1 cellular context compared by ENCODE assay signal in the genomic region with DNA sequence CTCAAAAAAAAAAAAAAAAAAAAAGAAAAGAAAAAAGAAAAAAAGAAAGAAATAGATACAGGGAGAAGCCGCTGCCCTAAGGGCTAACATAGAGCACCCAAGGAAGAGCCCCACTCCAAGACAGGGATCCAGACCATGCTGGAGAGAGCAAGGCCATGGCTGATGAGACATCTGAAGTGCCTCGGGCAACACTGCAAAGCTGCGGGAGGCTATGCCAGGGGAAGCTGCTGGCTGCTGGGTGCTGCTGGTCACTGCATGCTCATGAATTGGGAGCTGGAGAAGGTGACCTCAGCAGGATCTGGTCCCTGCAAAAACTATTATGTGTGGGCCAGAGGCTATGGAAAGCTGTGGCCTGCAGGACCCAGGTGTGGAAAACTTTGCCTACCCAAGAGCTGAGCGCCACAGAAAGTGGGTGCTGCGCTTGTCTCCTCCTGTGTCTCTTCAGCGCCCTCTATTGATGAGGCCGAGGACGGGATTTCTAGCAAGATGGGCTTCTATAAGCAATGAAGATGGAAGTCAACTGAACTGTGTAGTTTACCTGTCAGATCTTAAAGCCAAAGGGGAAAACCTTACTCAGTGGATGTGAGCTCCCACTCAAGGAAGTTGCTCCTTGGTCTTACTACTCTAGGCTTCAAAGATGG.
TF ChIP-seq lines count a peak whose summit lies in the region.

No MANE protein-coding gene starts in this region.

TF ChIP-seq in K562, 482 proteins besides CTCF, POLR2A, EP300 and RAD21 (continues in another document):
- no peak for TF ChIP-seq ZNF785 (CRISPR knock-in tag; IDR thresholded peaks at IDR 0.05)
- no peak for TF ChIP-seq ZNF830 (CRISPR knock-in tag; IDR thresholded peaks at IDR 0.05)
- 0 out of 2 replicates have a peak, but pooled peaks have one; percentile 13 for TF ChIP-seq L3MBTL2 (IDR thresholded peaks at IDR 0.05)
- no peak for TF ChIP-seq POLR2H (tag; IDR thresholded peaks at IDR 0.05; ENCODE audit: low read depth)
- TF ChIP-seq EHMT2 (IDR thresholded peaks at IDR 0.05): peak; percentile 47; the same call in 1 of the 2 replicates
- TF ChIP-seq RB1 (IDR thresholded peaks at IDR 0.05; ENCODE audit: low read depth): 0 out of 2 replicates have a peak, but pooled peaks have one; percentile 27
- no peak for TF ChIP-seq MEF2A (IDR thresholded peaks at IDR 0.05; ENCODE audit: control insufficient read depth, low read depth, low read length)
- peak; percentile 67; the same call in 1 of the 2 replicates for TF ChIP-seq SMARCA4 (IDR thresholded peaks at IDR 0.05)
- TF ChIP-seq SRSF3 (IDR thresholded peaks at IDR 0.05; ENCODE audit: insufficient read depth, low read length): no peak
- TF ChIP-seq, protein P1, sequence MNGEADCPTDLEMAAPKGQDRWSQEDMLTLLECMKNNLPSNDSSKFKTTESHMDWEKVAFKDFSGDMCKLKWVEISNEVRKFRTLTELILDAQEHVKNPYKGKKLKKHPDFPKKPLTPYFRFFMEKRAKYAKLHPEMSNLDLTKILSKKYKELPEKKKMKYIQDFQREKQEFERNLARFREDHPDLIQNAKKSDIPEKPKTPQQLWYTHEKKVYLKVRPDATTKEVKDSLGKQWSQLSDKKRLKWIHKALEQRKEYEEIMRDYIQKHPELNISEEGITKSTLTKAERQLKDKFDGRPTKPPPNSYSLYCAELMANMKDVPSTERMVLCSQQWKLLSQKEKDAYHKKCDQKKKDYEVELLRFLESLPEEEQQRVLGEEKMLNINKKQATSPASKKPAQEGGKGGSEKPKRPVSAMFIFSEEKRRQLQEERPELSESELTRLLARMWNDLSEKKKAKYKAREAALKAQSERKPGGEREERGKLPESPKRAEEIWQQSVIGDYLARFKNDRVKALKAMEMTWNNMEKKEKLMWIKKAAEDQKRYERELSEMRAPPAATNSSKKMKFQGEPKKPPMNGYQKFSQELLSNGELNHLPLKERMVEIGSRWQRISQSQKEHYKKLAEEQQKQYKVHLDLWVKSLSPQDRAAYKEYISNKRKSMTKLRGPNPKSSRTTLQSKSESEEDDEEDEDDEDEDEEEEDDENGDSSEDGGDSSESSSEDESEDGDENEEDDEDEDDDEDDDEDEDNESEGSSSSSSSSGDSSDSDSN (IDR thresholded peaks at IDR 0.05; ENCODE audit: borderline replicate concordance in 1 of 2, low read depth in 2 of 2, low read length in 2 of 2): no peak
- TF ChIP-seq HNRNPLL (IDR thresholded peaks at IDR 0.05; ENCODE audit: low read depth, low read length, poor library complexity, severe bottlenecking): no peak
- no peak for TF ChIP-seq CXXC5 (CRISPR knock-in tag; IDR thresholded peaks at IDR 0.05)
- no peak for TF ChIP-seq ZFPM2 (CRISPR knock-in tag; IDR thresholded peaks at IDR 0.05)
- peak; percentile 33; the same call in 1 of the 2 replicates for TF ChIP-seq SMARCE1 (IDR thresholded peaks at IDR 0.05)
- TF ChIP-seq FOS (IDR thresholded peaks at IDR 0.05; ENCODE audit: extremely low read depth, insufficient read length): no peak
- TF ChIP-seq, protein P2, sequence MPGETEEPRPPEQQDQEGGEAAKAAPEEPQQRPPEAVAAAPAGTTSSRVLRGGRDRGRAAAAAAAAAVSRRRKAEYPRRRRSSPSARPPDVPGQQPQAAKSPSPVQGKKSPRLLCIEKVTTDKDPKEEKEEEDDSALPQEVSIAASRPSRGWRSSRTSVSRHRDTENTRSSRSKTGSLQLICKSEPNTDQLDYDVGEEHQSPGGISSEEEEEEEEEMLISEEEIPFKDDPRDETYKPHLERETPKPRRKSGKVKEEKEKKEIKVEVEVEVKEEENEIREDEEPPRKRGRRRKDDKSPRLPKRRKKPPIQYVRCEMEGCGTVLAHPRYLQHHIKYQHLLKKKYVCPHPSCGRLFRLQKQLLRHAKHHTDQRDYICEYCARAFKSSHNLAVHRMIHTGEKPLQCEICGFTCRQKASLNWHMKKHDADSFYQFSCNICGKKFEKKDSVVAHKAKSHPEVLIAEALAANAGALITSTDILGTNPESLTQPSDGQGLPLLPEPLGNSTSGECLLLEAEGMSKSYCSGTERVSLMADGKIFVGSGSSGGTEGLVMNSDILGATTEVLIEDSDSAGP (CRISPR knock-in tag; IDR thresholded peaks at IDR 0.05): no peak
- TF ChIP-seq PTRF (tag; IDR thresholded peaks at IDR 0.05): no peak
- TF ChIP-seq CREM (IDR thresholded peaks at IDR 0.05; ENCODE audit: low read depth): 0 out of 2 replicates have a peak, but pooled peaks have one; percentile 19
- no peak for TF ChIP-seq OTX1 (CRISPR knock-in tag; IDR thresholded peaks at IDR 0.05)
- TF ChIP-seq SMC3 (conservative IDR thresholded peaks at IDR 0.05; ENCODE audit: insufficient read depth, low read depth, low read length): peak; percentile 26; the same call in 1 of the 2 replicates
- TF ChIP-seq, protein P3, sequence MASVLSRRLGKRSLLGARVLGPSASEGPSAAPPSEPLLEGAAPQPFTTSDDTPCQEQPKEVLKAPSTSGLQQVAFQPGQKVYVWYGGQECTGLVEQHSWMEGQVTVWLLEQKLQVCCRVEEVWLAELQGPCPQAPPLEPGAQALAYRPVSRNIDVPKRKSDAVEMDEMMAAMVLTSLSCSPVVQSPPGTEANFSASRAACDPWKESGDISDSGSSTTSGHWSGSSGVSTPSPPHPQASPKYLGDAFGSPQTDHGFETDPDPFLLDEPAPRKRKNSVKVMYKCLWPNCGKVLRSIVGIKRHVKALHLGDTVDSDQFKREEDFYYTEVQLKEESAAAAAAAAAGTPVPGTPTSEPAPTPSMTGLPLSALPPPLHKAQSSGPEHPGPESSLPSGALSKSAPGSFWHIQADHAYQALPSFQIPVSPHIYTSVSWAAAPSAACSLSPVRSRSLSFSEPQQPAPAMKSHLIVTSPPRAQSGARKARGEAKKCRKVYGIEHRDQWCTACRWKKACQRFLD (CRISPR knock-in tag; IDR thresholded peaks at IDR 0.05): no peak
- TF ChIP-seq HNRNPH1 (optimal IDR thresholded peaks at IDR 0.05; ENCODE audit: low read depth, low read length): no peak
- no peak for TF ChIP-seq ZNF134 (CRISPR knock-in tag; conservative IDR thresholded peaks at IDR 0.05)
- no peak for TF ChIP-seq BRD9 (IDR thresholded peaks at IDR 0.05; ENCODE audit: low read depth, partially characterized antibody)
- TF ChIP-seq, protein P4, sequence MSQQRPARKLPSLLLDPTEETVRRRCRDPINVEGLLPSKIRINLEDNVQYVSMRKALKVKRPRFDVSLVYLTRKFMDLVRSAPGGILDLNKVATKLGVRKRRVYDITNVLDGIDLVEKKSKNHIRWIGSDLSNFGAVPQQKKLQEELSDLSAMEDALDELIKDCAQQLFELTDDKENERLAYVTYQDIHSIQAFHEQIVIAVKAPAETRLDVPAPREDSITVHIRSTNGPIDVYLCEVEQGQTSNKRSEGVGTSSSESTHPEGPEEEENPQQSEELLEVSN (IDR thresholded peaks at IDR 0.05; ENCODE audit: borderline replicate concordance in 1 of 2, extremely low read depth in 1 of 2, insufficient read depth in 1 of 2, insufficient read length in 1 of 2, low read depth in 1 of 2, low read length in 1 of 2, poor library complexity in 1 of 2, severe bottlenecking in 1 of 2): no peak
- TF ChIP-seq CBX1 (IDR thresholded peaks at IDR 0.05; ENCODE audit: low read depth): no peak
- TF ChIP-seq, protein P5, sequence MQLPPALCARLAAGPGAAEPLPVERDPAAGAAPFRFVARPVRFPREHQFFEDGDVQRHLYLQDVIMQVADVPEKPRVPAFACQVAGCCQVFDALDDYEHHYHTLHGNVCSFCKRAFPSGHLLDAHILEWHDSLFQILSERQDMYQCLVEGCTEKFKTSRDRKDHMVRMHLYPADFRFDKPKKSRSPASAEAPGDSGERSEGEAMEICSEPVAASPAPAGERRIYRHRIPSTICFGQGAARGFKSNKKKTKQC (CRISPR knock-in tag; IDR thresholded peaks at IDR 0.05): no peak
- peak; percentile 63; the same call in 1 of the 2 replicates for TF ChIP-seq XRCC5 (IDR thresholded peaks at IDR 0.05; ENCODE audit: low read depth, low read length)
- TF ChIP-seq SMARCC2 (IDR thresholded peaks at IDR 0.05; ENCODE audit: low read depth): no peak
- peak; percentile 15; the same call in 1 of the 2 replicates for TF ChIP-seq STAG1 (CRISPR knock-in tag; IDR thresholded peaks at IDR 0.05; ENCODE audit: borderline replicate concordance)
- TF ChIP-seq, protein P6, sequence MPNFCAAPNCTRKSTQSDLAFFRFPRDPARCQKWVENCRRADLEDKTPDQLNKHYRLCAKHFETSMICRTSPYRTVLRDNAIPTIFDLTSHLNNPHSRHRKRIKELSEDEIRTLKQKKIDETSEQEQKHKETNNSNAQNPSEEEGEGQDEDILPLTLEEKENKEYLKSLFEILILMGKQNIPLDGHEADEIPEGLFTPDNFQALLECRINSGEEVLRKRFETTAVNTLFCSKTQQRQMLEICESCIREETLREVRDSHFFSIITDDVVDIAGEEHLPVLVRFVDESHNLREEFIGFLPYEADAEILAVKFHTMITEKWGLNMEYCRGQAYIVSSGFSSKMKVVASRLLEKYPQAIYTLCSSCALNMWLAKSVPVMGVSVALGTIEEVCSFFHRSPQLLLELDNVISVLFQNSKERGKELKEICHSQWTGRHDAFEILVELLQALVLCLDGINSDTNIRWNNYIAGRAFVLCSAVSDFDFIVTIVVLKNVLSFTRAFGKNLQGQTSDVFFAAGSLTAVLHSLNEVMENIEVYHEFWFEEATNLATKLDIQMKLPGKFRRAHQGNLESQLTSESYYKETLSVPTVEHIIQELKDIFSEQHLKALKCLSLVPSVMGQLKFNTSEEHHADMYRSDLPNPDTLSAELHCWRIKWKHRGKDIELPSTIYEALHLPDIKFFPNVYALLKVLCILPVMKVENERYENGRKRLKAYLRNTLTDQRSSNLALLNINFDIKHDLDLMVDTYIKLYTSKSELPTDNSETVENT (CRISPR knock-in tag; IDR thresholded peaks at IDR 0.05): no peak
- TF ChIP-seq YY1 (IDR thresholded peaks at IDR 0.05; ENCODE audit: borderline replicate concordance in 1 of 3, control insufficient read depth in 1 of 3, extremely low read depth in 1 of 3, insufficient read depth in 3 of 3, insufficient read length in 1 of 3, insufficient replicate concordance in 2 of 3, low read depth in 1 of 3, low read length in 2 of 3): peak in 1 of 3 experiments; percentile 26
- no peak for TF ChIP-seq ZNF589 (CRISPR knock-in tag; IDR thresholded peaks at IDR 0.05; ENCODE audit: low read depth)
- no peak for TF ChIP-seq NRF1 (conservative IDR thresholded peaks at IDR 0.05 in 1 of 2, IDR thresholded peaks at IDR 0.05 in 1 of 2)
- no peak for TF ChIP-seq ZNF239 (CRISPR knock-in tag; IDR thresholded peaks at IDR 0.05)
- TF ChIP-seq JUND (IDR thresholded peaks at IDR 0.05; ENCODE audit: borderline replicate concordance, low read depth, low read length): peak; percentile 14; the same call in 1 of the 2 replicates
- no peak; the same call in 2 of the 3 replicates for TF ChIP-seq JUND (tag; IDR thresholded peaks at IDR 0.05; ENCODE audit: borderline replicate concordance, low read depth, low read length)
- TF ChIP-seq ZNF507 (tag; conservative IDR thresholded peaks at IDR 0.05): no peak
- no peak for TF ChIP-seq ZNF311 (CRISPR knock-in tag; IDR thresholded peaks at IDR 0.05)
- no peak for TF ChIP-seq FOXA1 (IDR thresholded peaks at IDR 0.05; ENCODE audit: borderline replicate concordance)
- TF ChIP-seq, protein P7, sequence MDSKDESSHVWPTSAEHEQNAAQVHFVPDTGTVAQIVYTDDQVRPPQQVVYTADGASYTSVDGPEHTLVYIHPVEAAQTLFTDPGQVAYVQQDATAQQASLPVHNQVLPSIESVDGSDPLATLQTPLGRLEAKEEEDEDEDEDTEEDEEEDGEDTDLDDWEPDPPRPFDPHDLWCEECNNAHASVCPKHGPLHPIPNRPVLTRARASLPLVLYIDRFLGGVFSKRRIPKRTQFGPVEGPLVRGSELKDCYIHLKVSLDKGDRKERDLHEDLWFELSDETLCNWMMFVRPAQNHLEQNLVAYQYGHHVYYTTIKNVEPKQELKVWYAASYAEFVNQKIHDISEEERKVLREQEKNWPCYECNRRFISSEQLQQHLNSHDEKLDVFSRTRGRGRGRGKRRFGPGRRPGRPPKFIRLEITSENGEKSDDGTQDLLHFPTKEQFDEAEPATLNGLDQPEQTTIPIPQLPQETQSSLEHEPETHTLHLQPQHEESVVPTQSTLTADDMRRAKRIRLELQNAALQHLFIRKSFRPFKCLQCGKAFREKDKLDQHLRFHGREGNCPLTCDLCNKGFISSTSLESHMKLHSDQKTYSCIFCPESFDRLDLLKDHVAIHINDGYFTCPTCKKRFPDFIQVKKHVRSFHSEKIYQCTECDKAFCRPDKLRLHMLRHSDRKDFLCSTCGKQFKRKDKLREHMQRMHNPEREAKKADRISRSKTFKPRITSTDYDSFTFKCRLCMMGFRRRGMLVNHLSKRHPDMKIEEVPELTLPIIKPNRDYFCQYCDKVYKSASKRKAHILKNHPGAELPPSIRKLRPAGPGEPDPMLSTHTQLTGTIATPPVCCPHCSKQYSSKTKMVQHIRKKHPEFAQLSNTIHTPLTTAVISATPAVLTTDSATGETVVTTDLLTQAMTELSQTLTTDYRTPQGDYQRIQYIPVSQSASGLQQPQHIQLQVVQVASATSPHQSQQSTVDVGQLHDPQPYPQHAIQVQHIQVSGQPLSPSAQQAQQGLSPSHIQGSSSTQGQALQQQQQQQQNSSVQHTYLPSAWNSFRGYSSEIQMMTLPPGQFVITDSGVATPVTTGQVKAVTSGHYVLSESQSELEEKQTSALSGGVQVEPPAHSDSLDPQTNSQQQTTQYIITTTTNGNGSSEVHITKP (IDR thresholded peaks at IDR 0.05; ENCODE audit: partially characterized antibody): no peak
- TF ChIP-seq EWSR1 (IDR thresholded peaks at IDR 0.05; ENCODE audit: borderline replicate concordance, low read depth, partially characterized antibody): no peak
- TF ChIP-seq, protein P8, sequence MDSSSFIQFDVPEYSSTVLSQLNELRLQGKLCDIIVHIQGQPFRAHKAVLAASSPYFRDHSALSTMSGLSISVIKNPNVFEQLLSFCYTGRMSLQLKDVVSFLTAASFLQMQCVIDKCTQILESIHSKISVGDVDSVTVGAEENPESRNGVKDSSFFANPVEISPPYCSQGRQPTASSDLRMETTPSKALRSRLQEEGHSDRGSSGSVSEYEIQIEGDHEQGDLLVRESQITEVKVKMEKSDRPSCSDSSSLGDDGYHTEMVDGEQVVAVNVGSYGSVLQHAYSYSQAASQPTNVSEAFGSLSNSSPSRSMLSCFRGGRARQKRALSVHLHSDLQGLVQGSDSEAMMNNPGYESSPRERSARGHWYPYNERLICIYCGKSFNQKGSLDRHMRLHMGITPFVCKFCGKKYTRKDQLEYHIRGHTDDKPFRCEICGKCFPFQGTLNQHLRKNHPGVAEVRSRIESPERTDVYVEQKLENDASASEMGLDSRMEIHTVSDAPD (CRISPR knock-in tag; IDR thresholded peaks at IDR 0.05): no peak
